In the genomic region with DNA sequence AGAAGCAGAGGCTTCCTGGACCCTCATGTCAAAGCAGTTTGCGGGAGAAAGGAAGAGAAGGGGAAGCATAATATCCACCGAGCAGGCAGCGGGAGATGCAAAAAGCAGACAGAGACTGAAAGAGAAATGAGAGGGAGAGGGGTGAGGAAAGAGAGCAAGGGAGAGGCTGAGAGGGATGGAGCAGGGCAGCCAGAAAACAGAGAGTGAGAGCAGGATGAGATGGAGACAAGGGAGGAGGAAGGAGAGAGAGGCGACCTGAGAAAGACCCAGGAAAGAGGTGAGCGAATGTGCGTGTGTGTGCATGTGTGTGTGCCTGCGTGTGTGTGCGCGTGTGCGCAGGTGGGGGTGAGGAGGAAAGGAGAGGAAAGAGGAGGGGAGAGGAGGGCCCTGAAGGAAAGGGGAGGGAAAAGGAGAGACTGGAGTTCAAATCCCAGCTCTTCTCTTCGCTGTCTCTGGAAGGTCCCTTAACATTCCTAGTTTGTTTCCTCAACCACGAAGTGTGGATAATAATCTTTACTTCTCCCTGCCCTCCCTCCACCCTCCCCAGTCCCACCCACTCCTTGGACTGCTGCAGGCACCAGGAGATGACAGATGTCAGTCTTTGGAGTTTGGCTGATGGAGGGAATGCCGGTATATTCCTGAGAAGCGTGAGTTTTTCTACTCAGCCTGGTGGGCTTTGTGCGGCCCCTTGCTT, we compare ENCODE assay signal across 20 cellular contexts.
"Had no signal": no experiment of that assay in that cellular context is flagged by ENCODE, and none has a peak within 500 bp of the region (broad histone marks: within the 10 kb centered on the region; RNA-seq: fewer than 3 reads in every experiment).

No MANE protein-coding gene starts in this region.

- H3K4me1 ChIP-seq: lower lobe of right lung, right lobe of liver, upper lobe of right lung had no signal

- H3K27ac Mint-ChIP-seq: activated B cell treated with CpG ODN at 0.5 μM for 24 hours; activated CD4-positive, alpha-beta memory T cell treated with anti-CD3 and anti-CD28 coated beads, Interleukin-2, amount 10 ng/mL, durations not matched to agents 7 days and 5 days; activated CD8-positive, alpha-beta memory T cell treated with anti-CD3 and anti-CD28 coated beads, Interleukin-2, amount 10 ng/mL, durations not matched to agents 7 days and 5 days; activated naive CD8-positive, alpha-beta T cell treated with anti-CD3 and anti-CD28 coated beads, Interleukin-2, amount 10 ng/mL, durations not matched to agents 7 days and 5 days; naive B cell; stimulated activated effector memory CD8-positive, alpha-beta T cell treated with anti-CD3 and anti-CD28 coated beads, Interleukin-12 subunit alpha, Interleukin-12 subunit beta, amount 100 ng/mL, for 72 hours; T-cell had no signal

- H3K4me3 ChIP-seq: cardiac muscle cell, lower lobe of right lung, ovary, right lobe of liver, smooth muscle cell, thoracic aorta, upper lobe of right lung had no signal

- H3K27ac ChIP-seq: cardiac muscle cell, lower lobe of right lung, ovary, right lobe of liver, thoracic aorta, upper lobe of right lung had no signal

- H3K4me3 Mint-ChIP-seq: activated B cell treated with CpG ODN at 0.5 μM for 24 hours; activated CD4-positive, alpha-beta memory T cell treated with anti-CD3 and anti-CD28 coated beads, Interleukin-2, amount 10 ng/mL, durations not matched to agents 7 days and 5 days; activated CD8-positive, alpha-beta memory T cell treated with anti-CD3 and anti-CD28 coated beads, Interleukin-2, amount 10 ng/mL, durations not matched to agents 7 days and 5 days; activated naive CD8-positive, alpha-beta T cell treated with anti-CD3 and anti-CD28 coated beads, Interleukin-2, amount 10 ng/mL, durations not matched to agents 7 days and 5 days; naive B cell; stimulated activated effector memory CD8-positive, alpha-beta T cell treated with anti-CD3 and anti-CD28 coated beads, Interleukin-12 subunit alpha, Interleukin-12 subunit beta, amount 100 ng/mL, for 72 hours; T-cell had no signal

- H3K27me3 ChIP-seq: cardiac muscle cell, ovary, right lobe of liver had no signal

- H3K36me3 ChIP-seq: cardiac muscle cell, lower lobe of right lung, ovary, right lobe of liver, thoracic aorta, upper lobe of right lung had no signal

- H3K36me3 Mint-ChIP-seq: activated CD8-positive, alpha-beta memory T cell treated with anti-CD3 and anti-CD28 coated beads, Interleukin-2, amount 10 ng/mL, durations not matched to agents 7 days and 5 days; activated naive CD8-positive, alpha-beta T cell treated with anti-CD3 and anti-CD28 coated beads, Interleukin-2, amount 10 ng/mL, durations not matched to agents 7 days and 5 days; naive B cell; T-cell had no signal

- H3K9me3 Mint-ChIP-seq: activated B cell treated with CpG ODN at 0.5 μM for 24 hours; activated CD4-positive, alpha-beta memory T cell treated with anti-CD3 and anti-CD28 coated beads, Interleukin-2, amount 10 ng/mL, durations not matched to agents 7 days and 5 days; naive B cell; stimulated activated effector memory CD8-positive, alpha-beta T cell treated with anti-CD3 and anti-CD28 coated beads, Interleukin-12 subunit alpha, Interleukin-12 subunit beta, amount 100 ng/mL, for 72 hours; T-cell had no signal

- H3K9me3 ChIP-seq: lower lobe of right lung, ovary, right lobe of liver, thoracic aorta, upper lobe of right lung had no signal

- H3K4me1 Mint-ChIP-seq: activated B cell treated with CpG ODN at 0.5 μM for 24 hours; activated CD4-positive, alpha-beta memory T cell treated with anti-CD3 and anti-CD28 coated beads, Interleukin-2, amount 10 ng/mL, durations not matched to agents 7 days and 5 days; naive B cell had no signal

- DNase-seq: activated B cell treated with CpG ODN at 0.5 μM for 24 hours; activated CD4-positive, alpha-beta memory T cell treated with anti-CD3 and anti-CD28 coated beads, Interleukin-2, amount 10 ng/mL, durations not matched to agents 7 days and 5 days; activated CD4-positive, alpha-beta T cell treated with anti-CD3 and anti-CD28 coated beads for 48 hours; activated CD8-positive, alpha-beta memory T cell treated with anti-CD3 and anti-CD28 coated beads, Interleukin-2, amount 10 ng/mL, durations not matched to agents 7 days and 5 days; activated naive CD8-positive, alpha-beta T cell treated with anti-CD3 and anti-CD28 coated beads, Interleukin-2, amount 10 ng/mL, durations not matched to agents 7 days and 5 days; amygdala; foreskin fibroblast; hippocampal formation; islet precursor cell; lower lobe of right lung; naive B cell; ovary; right lobe of liver; stimulated activated CD4-positive, alpha-beta T cell treated with anti-CD3 and anti-CD28 coated beads, Interleukin-4, amount 100 ng/mL, for 24 hours; T-cell; upper lobe of right lung had no signal

- H3K4me2 ChIP-seq: smooth muscle cell had no signal
